1 cellular context compared by ENCODE assay signal in genomic region chr5:132458226-132458560, GRCh38.
TF ChIP-seq lines count a peak whose summit lies in the region.

No MANE protein-coding gene starts in this region.

TF ChIP-seq in GM12878, 131 proteins besides CTCF, POLR2A, EP300 and RAD21 (continued from another document):
- TF ChIP-seq RELB (IDR thresholded peaks at IDR 0.05; ENCODE audit: low read depth) (no peak), TAF1 (IDR thresholded peaks at IDR 0.05; ENCODE audit: borderline replicate concordance, low read depth, low read length) (no peak), SMAD1 (IDR thresholded peaks at IDR 0.05; ENCODE audit: low read depth, partially characterized antibody) (no peak), NR2C1 (IDR thresholded peaks at IDR 0.05) (no peak), POLR2AphosphoS2 (IDR thresholded peaks at IDR 0.05; ENCODE audit: low read depth, low read length) (no peak), JUND (IDR thresholded peaks at IDR 0.05; ENCODE audit: low read depth, low read length) (no peak), CEBPB (IDR thresholded peaks at IDR 0.05; ENCODE audit: borderline replicate concordance in 1 of 2, low read depth in 2 of 2, low read length in 2 of 2) (no peak), BCLAF1 (IDR thresholded peaks at IDR 0.05) (no peak), ZBTB33 (IDR thresholded peaks at IDR 0.05) (no peak), SKIL (IDR thresholded peaks at IDR 0.05; ENCODE audit: low read depth, poor library complexity, severe bottlenecking) (no peak), TBL1XR1 (IDR thresholded peaks at IDR 0.05; ENCODE audit: low read depth, low read length) (no peak), TCF7 (IDR thresholded peaks at IDR 0.05; ENCODE audit: borderline replicate concordance) (no peak), ZBTB4 (CRISPR knock-in tag; IDR thresholded peaks at IDR 0.05) (no peak)
- TF ChIP-seq, protein P1, sequence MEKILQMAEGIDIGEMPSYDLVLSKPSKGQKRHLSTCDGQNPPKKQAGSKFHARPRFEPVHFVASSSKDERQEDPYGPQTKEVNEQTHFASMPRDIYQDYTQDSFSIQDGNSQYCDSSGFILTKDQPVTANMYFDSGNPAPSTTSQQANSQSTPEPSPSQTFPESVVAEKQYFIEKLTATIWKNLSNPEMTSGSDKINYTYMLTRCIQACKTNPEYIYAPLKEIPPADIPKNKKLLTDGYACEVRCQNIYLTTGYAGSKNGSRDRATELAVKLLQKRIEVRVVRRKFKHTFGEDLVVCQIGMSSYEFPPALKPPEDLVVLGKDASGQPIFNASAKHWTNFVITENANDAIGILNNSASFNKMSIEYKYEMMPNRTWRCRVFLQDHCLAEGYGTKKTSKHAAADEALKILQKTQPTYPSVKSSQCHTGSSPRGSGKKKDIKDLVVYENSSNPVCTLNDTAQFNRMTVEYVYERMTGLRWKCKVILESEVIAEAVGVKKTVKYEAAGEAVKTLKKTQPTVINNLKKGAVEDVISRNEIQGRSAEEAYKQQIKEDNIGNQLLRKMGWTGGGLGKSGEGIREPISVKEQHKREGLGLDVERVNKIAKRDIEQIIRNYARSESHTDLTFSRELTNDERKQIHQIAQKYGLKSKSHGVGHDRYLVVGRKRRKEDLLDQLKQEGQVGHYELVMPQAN (conservative IDR thresholded peaks at IDR 0.05) = no peak
- TF ChIP-seq, protein P2, sequence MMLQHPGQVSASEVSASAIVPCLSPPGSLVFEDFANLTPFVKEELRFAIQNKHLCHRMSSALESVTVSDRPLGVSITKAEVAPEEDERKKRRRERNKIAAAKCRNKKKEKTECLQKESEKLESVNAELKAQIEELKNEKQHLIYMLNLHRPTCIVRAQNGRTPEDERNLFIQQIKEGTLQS (IDR thresholded peaks at IDR 0.05; ENCODE audit: borderline replicate concordance, extremely low read depth, low read depth, low read length) = no peak
- TF ChIP-seq, protein P3, sequence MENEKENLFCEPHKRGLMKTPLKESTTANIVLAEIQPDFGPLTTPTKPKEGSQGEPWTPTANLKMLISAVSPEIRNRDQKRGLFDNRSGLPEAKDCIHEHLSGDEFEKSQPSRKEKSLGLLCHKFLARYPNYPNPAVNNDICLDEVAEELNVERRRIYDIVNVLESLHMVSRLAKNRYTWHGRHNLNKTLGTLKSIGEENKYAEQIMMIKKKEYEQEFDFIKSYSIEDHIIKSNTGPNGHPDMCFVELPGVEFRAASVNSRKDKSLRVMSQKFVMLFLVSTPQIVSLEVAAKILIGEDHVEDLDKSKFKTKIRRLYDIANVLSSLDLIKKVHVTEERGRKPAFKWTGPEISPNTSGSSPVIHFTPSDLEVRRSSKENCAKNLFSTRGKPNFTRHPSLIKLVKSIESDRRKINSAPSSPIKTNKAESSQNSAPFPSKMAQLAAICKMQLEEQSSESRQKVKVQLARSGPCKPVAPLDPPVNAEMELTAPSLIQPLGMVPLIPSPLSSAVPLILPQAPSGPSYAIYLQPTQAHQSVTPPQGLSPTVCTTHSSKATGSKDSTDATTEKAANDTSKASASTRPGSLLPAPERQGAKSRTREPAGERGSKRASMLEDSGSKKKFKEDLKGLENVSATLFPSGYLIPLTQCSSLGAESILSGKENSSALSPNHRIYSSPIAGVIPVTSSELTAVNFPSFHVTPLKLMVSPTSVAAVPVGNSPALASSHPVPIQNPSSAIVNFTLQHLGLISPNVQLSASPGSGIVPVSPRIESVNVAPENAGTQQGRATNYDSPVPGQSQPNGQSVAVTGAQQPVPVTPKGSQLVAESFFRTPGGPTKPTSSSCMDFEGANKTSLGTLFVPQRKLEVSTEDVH (IDR thresholded peaks at IDR 0.05; ENCODE audit: low read depth, partially characterized antibody) = no peak
- TF ChIP-seq, protein P4, sequence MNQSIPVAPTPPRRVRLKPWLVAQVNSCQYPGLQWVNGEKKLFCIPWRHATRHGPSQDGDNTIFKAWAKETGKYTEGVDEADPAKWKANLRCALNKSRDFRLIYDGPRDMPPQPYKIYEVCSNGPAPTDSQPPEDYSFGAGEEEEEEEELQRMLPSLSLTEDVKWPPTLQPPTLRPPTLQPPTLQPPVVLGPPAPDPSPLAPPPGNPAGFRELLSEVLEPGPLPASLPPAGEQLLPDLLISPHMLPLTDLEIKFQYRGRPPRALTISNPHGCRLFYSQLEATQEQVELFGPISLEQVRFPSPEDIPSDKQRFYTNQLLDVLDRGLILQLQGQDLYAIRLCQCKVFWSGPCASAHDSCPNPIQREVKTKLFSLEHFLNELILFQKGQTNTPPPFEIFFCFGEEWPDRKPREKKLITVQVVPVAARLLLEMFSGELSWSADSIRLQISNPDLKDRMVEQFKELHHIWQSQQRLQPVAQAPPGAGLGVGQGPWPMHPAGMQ (IDR thresholded peaks at IDR 0.05; ENCODE audit: borderline replicate concordance) = no peak
